21 cellular contexts compared by ENCODE assay signal in genomic region chr7:157523371-157523765, GRCh38.
A peak's percentile ranks its signal among the peaks of the same experiment; 100 is the strongest.
DNase-seq lines count a peak whose midpoint lies in the region; ATAC-seq, FAIRE-seq and TF ChIP-seq lines count a peak whose summit lies in the region.
"Had no signal": no experiment of that assay in that cellular context is flagged by ENCODE, and none has a peak within 500 bp of the region (broad histone marks: within the 10 kb centered on the region; RNA-seq: fewer than 3 reads in every experiment).

No MANE protein-coding gene starts in this region.

- H3K4me1 ChIP-seq in BLaER1 treated with 17β-estradiol and CSF1 and Interleukin-3, amounts not matched to agents 10 nM and 100 nM, result peaks cover 24 to 54% (median 41%) of the 10 kb centered on the region in 10 experiments
- no peaks in the 10 kb centered on the region for H3K4me1 ChIP-seq in SJCRH30

- H3K4me2 ChIP-seq in BLaER1 treated with 17β-estradiol and CSF1 and Interleukin-3, amounts not matched to agents 10 nM and 100 nM, result peak overlapping the region in 9 of 11 experiments; percentile 39 to 87 (median 77); a peak in 18 of 22 replicates

- no peak overlapping the region for H3K4me3 Mint-ChIP-seq in activated T-cell treated with anti-CD3 and anti-CD28 coated beads, Interleukin-2, amount 50 U/mL, for 24 hours
- H3K4me3 Mint-ChIP-seq in chondrocyte (ENCODE audit: unreplicated experiment), result no peak overlapping the region
- H3K4me3 Mint-ChIP-seq: B cell; CD8-positive, alpha-beta T cell had no signal

- no peaks in the 10 kb centered on the region for H3K4me1 Mint-ChIP-seq in activated T-cell treated with anti-CD3 and anti-CD28 coated beads, Interleukin-2, amount 50 U/mL, for 24 hours (ENCODE audit: low read depth)
- no peaks in the 10 kb centered on the region for H3K4me1 Mint-ChIP-seq in chondrocyte (ENCODE audit: low read depth)
- H3K4me1 Mint-ChIP-seq: B cell had no signal

- no peaks in the 10 kb centered on the region for H3K9me3 Mint-ChIP-seq in activated T-cell treated with anti-CD3 and anti-CD28 coated beads, Interleukin-2, amount 50 U/mL, for 24 hours
- no peaks in the 10 kb centered on the region for H3K9me3 Mint-ChIP-seq in chondrocyte (ENCODE audit: low read depth)
- H3K9me3 Mint-ChIP-seq: CD8-positive, alpha-beta T cell had no signal

- H3K36me3 ChIP-seq in BLaER1 treated with 17β-estradiol and CSF1 and Interleukin-3, amounts not matched to agents 10 nM and 100 nM, result no peaks in the 10 kb centered on the region
- H3K36me3 ChIP-seq in SJCRH30, result no peaks in the 10 kb centered on the region

- no peak overlapping the region for H3K27ac Mint-ChIP-seq in activated T-cell treated with anti-CD3 and anti-CD28 coated beads, Interleukin-2, amount 50 U/mL, for 24 hours
- H3K27ac Mint-ChIP-seq in chondrocyte (ENCODE audit: unreplicated experiment), result no peak overlapping the region
- H3K27ac Mint-ChIP-seq: B cell; CD8-positive, alpha-beta T cell had no signal

- peak overlapping the region in 2 of 11 experiments; percentile 33 to 53; a peak in 2 of 22 replicates for H3K9ac ChIP-seq in BLaER1 treated with 17β-estradiol and CSF1 and Interleukin-3, amounts not matched to agents 10 nM and 100 nM

- peaks cover 3% of the 10 kb centered on the region for H3K27me3 Mint-ChIP-seq in activated T-cell treated with anti-CD3 and anti-CD28 coated beads, Interleukin-2, amount 50 U/mL, for 24 hours
- peaks cover 23% of the 10 kb centered on the region for H3K27me3 Mint-ChIP-seq in chondrocyte (ENCODE audit: low read depth)

- no peak overlapping the region for H3K4me3 ChIP-seq in BLaER1 treated with 17β-estradiol and CSF1 and Interleukin-3, amounts not matched to agents 10 nM and 100 nM
- H3K4me3 ChIP-seq in SJCRH30, result no peak overlapping the region
- H3K4me3 ChIP-seq: K562, SK-N-MC had no signal

- TF ChIP-seq CTCF in chondrocyte (IDR thresholded peaks at IDR 0.05), result no peak

- H3K27me3 ChIP-seq in BLaER1 treated with 17β-estradiol and CSF1 and Interleukin-3, amounts not matched to agents 10 nM and 100 nM, result peaks cover 0 to 29% (median 0%) of the 10 kb centered on the region in 11 experiments; a peak in 9 of 22 replicates
- H3K27me3 ChIP-seq in SJCRH30, result peaks cover 23% of the 10 kb centered on the region

- intact Hi-C loops in sciatic nerve (cut with DNase I), result loop anchor here (5.0 kb wide), 1 partner anchor 1249 kb away; no protein-coding TSS in a partner anchor

- H3K9me3 ChIP-seq in BLaER1 treated with 17β-estradiol and CSF1 and Interleukin-3, amounts not matched to agents 10 nM and 100 nM (replicated peaks in 1 of 11), result no peaks in the 10 kb centered on the region
- H3K9me3 ChIP-seq in SJCRH30 (replicated peaks), result no peaks in the 10 kb centered on the region

- ATAC-seq in sciatic nerve, result no peak
- ATAC-seq: CD8-positive, alpha-beta T cell; K562; Right ventricle myocardium inferior had no signal

- no peak for FAIRE-seq in HTR-8/SVneo (lab: Jason Lieb, UNC)
- FAIRE-seq: GM12891, GM18507, K562 had no signal

- peak; percentile 1 to 8 for DNase-seq in activated T-cell treated with anti-CD3 and anti-CD28 coated beads, Interleukin-2, amount 50 U/mL, for 48 hours
- DNase-seq in activated T-cell treated with anti-CD3 and anti-CD28 coated beads, Interleukin-2, amount 50 U/mL, for 24 hours, result no peak
- peak; percentile 77 for DNase-seq in chondrocyte (ENCODE audit: low spot score)
- DNase-seq in sciatic nerve (ENCODE audit: low spot score), result peak; percentile 50
- no peak for DNase-seq in HTR-8/SVneo (ENCODE audit: insufficient read length, low spot score)
- DNase-seq in NCI-H2081 treated with DMSO at 0.1 percent for 48 hours (lab: John Stamatoyannopoulos, UW), result no peak
- DNase-seq in SJCRH30, result no peak
- DNase-seq: Calu3, EL, NCI-H1105 treated with DMSO at 0.1 percent for 48 hours, NCI-H1694 treated with DMSO at 0.1 percent for 48 hours, NCI-H226, NCI-H524 treated with DMSO at 0.1 percent for 48 hours had no signal

- no peak overlapping the region for H3K27ac ChIP-seq in BLaER1 treated with 17β-estradiol and CSF1 and Interleukin-3, amounts not matched to agents 10 nM and 100 nM
- H3K27ac ChIP-seq in SJCRH30, result no peak overlapping the region
- H3K27ac ChIP-seq: SK-N-MC had no signal

- H4K20me1 ChIP-seq in BLaER1 treated with 17β-estradiol and CSF1 and Interleukin-3, amounts not matched to agents 10 nM and 100 nM, result peaks cover 0 to 10% (median 0%) of the 10 kb centered on the region in 11 experiments; a peak in 1 of 22 replicates

- H3K36me3 Mint-ChIP-seq in activated T-cell treated with anti-CD3 and anti-CD28 coated beads, Interleukin-2, amount 50 U/mL, for 24 hours (ENCODE audit: low read depth), result no peaks in the 10 kb centered on the region
- H3K36me3 Mint-ChIP-seq in chondrocyte (ENCODE audit: low read depth), result no peaks in the 10 kb centered on the region
- H3K36me3 Mint-ChIP-seq: CD8-positive, alpha-beta T cell had no signal

Comparison
In these comparisons a context has a peak if more than half of its experiments do, and no peak if none do; other contexts are left out.
1. DNase-seq: peak in activated T-cell treated with anti-CD3 and anti-CD28 coated beads, Interleukin-2, amount 50 U/mL, for 48 hours (2 of 2), chondrocyte (single experiment) and sciatic nerve (single experiment); none in activated T-cell treated with anti-CD3 and anti-CD28 coated beads, Interleukin-2, amount 50 U/mL, for 24 hours (single experiment), HTR-8/SVneo (single experiment), NCI-H2081 treated with DMSO at 0.1 percent for 48 hours (single experiment) and SJCRH30 (0 of 2).